Comparison of ENCODE assay signal across 11 cellular contexts in the genomic region with DNA sequence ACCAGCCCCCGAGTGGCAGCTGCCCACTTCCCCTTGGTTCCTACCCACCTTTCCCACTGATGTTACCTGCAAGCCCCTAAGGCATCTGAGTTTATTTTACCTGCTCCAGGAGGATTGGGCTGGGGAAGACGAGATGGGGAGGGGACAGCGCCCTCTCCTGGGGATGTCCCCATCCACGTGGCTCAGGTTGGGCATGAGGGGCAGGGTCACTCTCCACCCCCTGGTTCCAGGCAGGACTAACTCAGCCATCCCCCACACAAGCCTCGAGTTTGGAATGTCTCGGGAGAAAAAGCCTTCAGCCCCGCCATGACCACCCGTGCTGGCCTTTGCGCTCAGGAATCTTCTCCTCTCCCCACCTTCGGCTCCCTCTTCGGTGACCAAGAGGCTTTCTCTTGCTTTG.
DNase-seq lines count a peak whose midpoint lies in the region; ATAC-seq, FAIRE-seq and TF ChIP-seq lines count a peak whose summit lies in the region.
"Had no signal": no experiment of that assay in that cellular context is flagged by ENCODE, and none has a peak within 500 bp of the region (broad histone marks: within the 10 kb centered on the region; RNA-seq: fewer than 3 reads in every experiment).

No MANE protein-coding gene starts in this region.

- POLR2A ChIA-PET in K562 (lab: Yijun Ruan, JAX), result no interaction called here

- H3K4me1 ChIP-seq in heart left ventricle, result peaks cover 0 to 61% (median 20%) of the 10 kb centered on the region in 12 donors
- no peaks in the 10 kb centered on the region; a peak in 2 of 5 replicates for H3K4me1 ChIP-seq in K562 (replicated peaks in 1 of 2; ENCODE audit: control insufficient read depth in 2 of 2, insufficient read depth in 2 of 2, low read length in 2 of 2)
- peaks cover 2 to 17% (median 4%) of the 10 kb centered on the region in 4 donors for H3K4me1 ChIP-seq in liver (ENCODE audit: control insufficient read depth in 4 of 4, insufficient read depth in 4 of 4, low read length in 3 of 4)
- no peaks in the 10 kb centered on the region for H3K4me1 ChIP-seq in colonic mucosa

- peak in 1 of 2 experiments; percentile 40; a peak in 1 of 4 replicates for TF ChIP-seq RAD21 in K562 (CRISPR knock-in tag; conservative IDR thresholded peaks at IDR 0.05 in 1 of 2, IDR thresholded peaks at IDR 0.05 in 1 of 2)
- peak in 1 of 2 donors; percentile 38 for TF ChIP-seq RAD21 in liver (IDR thresholded peaks at IDR 0.05)

- no peak for TF ChIP-seq POLR2A in heart left ventricle (IDR thresholded peaks at IDR 0.05)
- no peak for TF ChIP-seq POLR2A in K562 (conservative IDR thresholded peaks at IDR 0.05)

- intact Hi-C loops in heart left ventricle (cut with DNase I), result no loop called here
- intact Hi-C loops in left cardiac atrium (cut with DNase I), result no loop called here
- intact Hi-C loops in K562 (cut with micrococcal nuclease), result no loop called here
- intact Hi-C loops in colonic mucosa (cut with DNase I), result no loop called here

- no peak for ATAC-seq in heart left ventricle
- ATAC-seq in left cardiac atrium, result no peak
- peak; percentile 84 for ATAC-seq in K562
- no peak for ATAC-seq in HG02870 (IDR thresholded peaks at IDR 0.05; ENCODE audit: unreplicated experiment)
- ATAC-seq: activated T-helper 17 cell treated with anti-CD3 and anti-CD28 coated beads, Interleukin-2, amount 50 U/mL, for 72 hours had no signal

- H3K9me1 ChIP-seq in K562 (ENCODE audit: control insufficient read depth, insufficient read depth, low read length), result peaks cover 3% of the 10 kb centered on the region

- TF ChIP-seq EP300 in K562 (IDR thresholded peaks at IDR 0.05; ENCODE audit: low read length), result no peak

- in situ Hi-C loops in K562 (cut with MboI), result no loop called here

- no peak overlapping the region for H3K4me3 ChIP-seq in heart left ventricle
- H3K4me3 ChIP-seq in K562, result no peak overlapping the region
- no peak overlapping the region for H3K4me3 ChIP-seq in liver (ENCODE audit: low read depth in 1 of 3, low read length in 3 of 3)
- H3K4me3 ChIP-seq in colonic mucosa, result no peak overlapping the region
- H3K4me3 ChIP-seq: ovary had no signal

- peaks cover 0 to 90% (median 80%) of the 10 kb centered on the region in 9 donors for H3K36me3 ChIP-seq in heart left ventricle
- H3K36me3 ChIP-seq in K562 (ENCODE audit: control insufficient read depth, insufficient read depth, low read length), result no peaks in the 10 kb centered on the region
- peaks cover 24 to 84% (median 64%) of the 10 kb centered on the region in 4 donors for H3K36me3 ChIP-seq in liver (ENCODE audit: control insufficient read depth in 4 of 4, insufficient read depth in 3 of 4, low read depth in 1 of 4, low read length in 3 of 4)
- H3K36me3 ChIP-seq in colonic mucosa, result peaks cover 4% of the 10 kb centered on the region
- H3K36me3 ChIP-seq: ovary had no signal

- H3K9ac ChIP-seq in K562 (ENCODE audit: insufficient read depth in 1 of 2, low read depth in 2 of 2, low read length in 2 of 2), result peak overlapping the region in 1 of 2 experiments; percentile 27; a peak in 1 of 4 replicates
- H3K9ac ChIP-seq in liver (ENCODE audit: low read depth in 1 of 2, low read length in 2 of 2), result no peak overlapping the region
- no peak overlapping the region for H3K9ac ChIP-seq in colonic mucosa (ENCODE audit: low read depth in 2 of 2, low read length in 2 of 2)

- no TSS peak for BruUV-seq in K562 (replicated peaks; lab: Mats Ljungman, UMichigan)

- no peaks in the 10 kb centered on the region for H3K79me2 ChIP-seq in K562 (ENCODE audit: control insufficient read depth, insufficient read depth, low read length)

- H3K27ac ChIP-seq in heart left ventricle (peak overlapping the region in 10 of 12 donors; percentile 14 to 86 (median 50)), K562 (ENCODE audit: extremely low read depth, low read depth, low read length) (no peak overlapping the region), liver (ENCODE audit: low read depth in 1 of 2, low read length in 2 of 2) (peak overlapping the region; percentile 23 to 38), colonic mucosa (no peak overlapping the region)
- H3K27ac ChIP-seq: ovary had no signal

- no peak overlapping the region for H3K4me2 ChIP-seq in K562 (ENCODE audit: insufficient read depth, low read length)

- H4K20me1 ChIP-seq in K562 (replicated peaks; ENCODE audit: control insufficient read depth, insufficient read depth, low read length), result peaks cover 32% of the 10 kb centered on the region

- WGBS in heart left ventricle, 4 donors, result 73 to 84% (median 76%) methylated on average over 8 to 11 of the region's 11 CpGs
- 3% methylated on average over 11 of the region's 11 CpGs for WGBS in K562 (ENCODE audit: insufficient coverage, low coverage, missing lambda C conversion rate)
- 78% methylated on average over 11 of the region's 11 CpGs for WGBS in liver

- no peak overlapping the region for H2AFZ ChIP-seq in K562 (ENCODE audit: low read depth, low read length)

- DNase-seq in heart left ventricle (no peak), left cardiac atrium (no peak), K562 (ENCODE audit: extremely low read depth in 1 of 4, low spot score in 3 of 4) (peak; percentile 24 to 71 (median 62)), colonic mucosa (no peak), DMS79 (lab: John Stamatoyannopoulos, UW) (no peak), HUDEP-2 (lab: John Stamatoyannopoulos, UW; ENCODE audit: unreplicated experiment in 76 of 76) (no peak)
- DNase-seq: NCI-H1694 treated with DMSO at 0.1 percent for 48 hours had no signal

- FAIRE-seq in K562 (lab: Jason Lieb, UNC), result no peak

- H3K9me3 ChIP-seq in heart left ventricle (no peaks in the 10 kb centered on the region), K562 (replicated peaks; ENCODE audit: control insufficient read depth, insufficient read depth, low read depth, low read length) (no peaks in the 10 kb centered on the region), liver (ENCODE audit: control insufficient read depth in 4 of 4, low read length in 3 of 4) (no peaks in the 10 kb centered on the region), colonic mucosa (no peaks in the 10 kb centered on the region)
- H3K9me3 ChIP-seq: ovary had no signal

- no peaks in the 10 kb centered on the region for H3K27me3 ChIP-seq in heart left ventricle
- peaks cover 12 to 67% of the 10 kb centered on the region in 2 experiments; a peak in 4 of 5 replicates for H3K27me3 ChIP-seq in K562 (ENCODE audit: control insufficient read depth in 2 of 2, insufficient read depth in 2 of 2, low read length in 2 of 2)
- H3K27me3 ChIP-seq in liver (ENCODE audit: control insufficient read depth in 4 of 4, insufficient read depth in 4 of 4, low read length in 3 of 4), result no peaks in the 10 kb centered on the region
- no peaks in the 10 kb centered on the region for H3K27me3 ChIP-seq in colonic mucosa
- H3K27me3 ChIP-seq: ovary had no signal

- CTCF ChIA-PET in K562 (lab: Yijun Ruan, JAX; ENCODE audit: low intra/inter-chr PET ratio), result interaction anchor here (1.0 kb wide), 1 partner anchor 210 kb away, joined by 3 read pairs; no protein-coding TSS in a partner anchor

- peak in 7 of 12 donors; percentile 15 to 39 (median 20) for TF ChIP-seq CTCF in heart left ventricle (IDR thresholded peaks at IDR 0.05)
- TF ChIP-seq CTCF in K562 (IDR thresholded peaks at IDR 0.05 in 2 of 3, conservative IDR thresholded peaks at IDR 0.05 in 1 of 3; ENCODE audit: insufficient read depth in 2 of 3, low read depth in 1 of 3, low read length in 3 of 3), result peak; percentile 50 to 66 (median 63)
- peak; percentile 19 for TF ChIP-seq CTCF in liver (IDR thresholded peaks at IDR 0.05; ENCODE audit: low read depth, low read length, missing input control)
- TF ChIP-seq CTCF in colonic mucosa (IDR thresholded peaks at IDR 0.05), result no peak

TF ChIP-seq in K562, 482 proteins besides CTCF, POLR2A, EP300 and RAD21 (continues in another document):
- TF ChIP-seq KDM2B (CRISPR knock-in tag; IDR thresholded peaks at IDR 0.05) (no peak), TAF7 (tag; IDR thresholded peaks at IDR 0.05) (no peak), MYC (IDR thresholded peaks at IDR 0.05; ENCODE audit: low read depth, low read length) (peak; percentile 55; the same call in 1 of the 2 replicates), MYC (CRISPR knock-in tag; IDR thresholded peaks at IDR 0.05; ENCODE audit: borderline replicate concordance, low read depth) (no peak)

TF ChIP-seq in liver, 16 proteins besides CTCF, POLR2A, EP300 and RAD21 (continues in another document):
- no peak for TF ChIP-seq ZBTB33 (IDR thresholded peaks at IDR 0.05)
- TF ChIP-seq SP1 (IDR thresholded peaks at IDR 0.05), result no peak
- TF ChIP-seq EGR1 (IDR thresholded peaks at IDR 0.05; ENCODE audit: low read depth in 2 of 2), result no peak
- no peak for TF ChIP-seq NR2F2 (IDR thresholded peaks at IDR 0.05)
- no peak for TF ChIP-seq RXRA (IDR thresholded peaks at IDR 0.05)
- TF ChIP-seq YY1 (IDR thresholded peaks at IDR 0.05), result no peak
- TF ChIP-seq TAF1 (conservative IDR thresholded peaks at IDR 0.05), result no peak
- TF ChIP-seq HNF4G (IDR thresholded peaks at IDR 0.05), result no peak
- TF ChIP-seq ATF3 (IDR thresholded peaks at IDR 0.05), result no peak
- TF ChIP-seq GABPA (IDR thresholded peaks at IDR 0.05 in 1 of 2, conservative IDR thresholded peaks at IDR 0.05 in 1 of 2), result no peak
- TF ChIP-seq HNF4A (conservative IDR thresholded peaks at IDR 0.05), result no peak
- no peak for TF ChIP-seq FOXA1 (IDR thresholded peaks at IDR 0.05)
- TF ChIP-seq JUND (IDR thresholded peaks at IDR 0.05), result no peak
- no peak for TF ChIP-seq MAX (IDR thresholded peaks at IDR 0.05)

Comparison
In these comparisons a context has a peak if more than half of its experiments do, and no peak if none do; other contexts are left out.
1. DNase-seq: peak in K562 (4 of 4); none in heart left ventricle (0 of 5), left cardiac atrium (single experiment), colonic mucosa (single experiment), DMS79 (single experiment) and HUDEP-2 (0 of 76).
2. H3K27ac ChIP-seq: peak in heart left ventricle (10 of 12) and liver (2 of 2); none in K562 (single experiment) and colonic mucosa (single experiment).